In genomic region chr20:34400776-34401175, GRCh38 we compare ENCODE assay signal across 8 cellular contexts. TPM values are rescaled to one million over a fixed set of nuclear protein-coding genes. Genes with fewer than 3 reads are reported as not detected.
A peak's percentile ranks its signal among the peaks of the same experiment; 100 is the strongest.
DNase-seq lines count a peak whose midpoint lies in the region; ATAC-seq and TF ChIP-seq lines count a peak whose summit lies in the region.
"Not testable (repeated sequence)": the region's sequence is repeated elsewhere in the genome, so short reads cannot be mapped to it uniquely, and the experiment has no call there.

No MANE protein-coding gene starts in this region.

- ATAC-seq in naive B cell (ENCODE audit: low read depth in 2 of 2); stimulated activated memory B cell treated with anti-CD40 and anti-IgM and Interleukin-4, amounts not matched to agents 10 μg/mL and 1 μg/mL and 100 μg/mL, for 72 hours: not testable (repeated sequence)

- not testable (repeated sequence) for H3K4me3 Mint-ChIP-seq in activated CD4-positive, alpha-beta T cell treated with anti-CD3 and anti-CD28 coated beads, Interleukin-2, amount 10 ng/mL, durations not matched to agents 24 days and 14 days; MCF 10A (ENCODE audit: unreplicated experiment); naive B cell; stimulated activated memory B cell treated with anti-CD40 and anti-IgM and Interleukin-4, amounts not matched to agents 10 μg/mL and 1 μg/mL and 100 μg/mL, for 72 hours

- not testable (repeated sequence) for H3K9me3 ChIP-seq in PC-9 (ENCODE audit: insufficient read depth, low read depth)

- not testable (repeated sequence) for H3K4me3 ChIP-seq in BJ (ENCODE audit: low read depth, low read length); PC-9

- CTCF ChIA-PET in BJ (lab: Yijun Ruan, JAX) (interaction anchor here (3.2 to 3.8 kb wide), 2 partner anchors 10 to 89 kb away, joined by 11 to 17 read pairs; no protein-coding TSS in a partner anchor), PC-9 (lab: Charles Lee) (interaction anchor here (0.8 to 1.8 kb wide), 2 partner anchors 87 to 98 kb away, joined by 5 to 12 read pairs; no protein-coding TSS in a partner anchor), MCF 10A (lab: Yijun Ruan, JAX) (interaction anchor here (0.9 to 5.3 kb wide), 3 partner anchors 9 to 88 kb away, joined by 3 to 45 read pairs (median 6); partner anchors contain the start of gene ITCH)

- not testable (repeated sequence) for H3K27ac Mint-ChIP-seq in activated CD4-positive, alpha-beta T cell treated with anti-CD3 and anti-CD28 coated beads, Interleukin-2, amount 10 ng/mL, durations not matched to agents 24 days and 14 days
- peak overlapping the region; percentile 75 for H3K27ac Mint-ChIP-seq in MCF 10A (ENCODE audit: low read depth, unreplicated experiment)
- H3K27ac Mint-ChIP-seq in naive B cell, result peak overlapping the region in 5 of 6 donors; percentile 3 to 66 (median 33)
- peak overlapping the region; percentile 74 for H3K27ac Mint-ChIP-seq in stimulated activated memory B cell treated with anti-CD40 and anti-IgM and Interleukin-4, amounts not matched to agents 10 μg/mL and 1 μg/mL and 100 μg/mL, for 72 hours

- not testable (repeated sequence) for H3K27me3 ChIP-seq in BJ (ENCODE audit: control insufficient read depth, insufficient read depth, low read length); PC-9 (ENCODE audit: insufficient read depth, low read depth)

- H3K9me3 Mint-ChIP-seq in activated CD4-positive, alpha-beta T cell treated with anti-CD3 and anti-CD28 coated beads, Interleukin-2, amount 10 ng/mL, durations not matched to agents 24 days and 14 days; MCF 10A (ENCODE audit: unreplicated experiment); naive B cell; stimulated activated memory B cell treated with anti-CD40 and anti-IgM and Interleukin-4, amounts not matched to agents 10 μg/mL and 1 μg/mL and 100 μg/mL, for 72 hours: not testable (repeated sequence)

- H4K20me1 ChIP-seq in PC-9 (ENCODE audit: insufficient read depth), result peaks cover 18% of the 10 kb centered on the region; the same call in 1 of the 2 replicates

- BruUV-seq in PC-9 (replicated peaks; lab: Mats Ljungman, UMichigan); MCF 10A (replicated peaks; lab: Mats Ljungman, UMichigan): not testable (repeated sequence)

- peaks cover 33% of the 10 kb centered on the region for H3K36me3 Mint-ChIP-seq in activated CD4-positive, alpha-beta T cell treated with anti-CD3 and anti-CD28 coated beads, Interleukin-2, amount 10 ng/mL, durations not matched to agents 24 days and 14 days (ENCODE audit: low read depth)
- H3K36me3 Mint-ChIP-seq in MCF 10A (ENCODE audit: insufficient read depth, unreplicated experiment), result peaks cover 61% of the 10 kb centered on the region
- not testable (repeated sequence) for H3K36me3 Mint-ChIP-seq in naive B cell
- peaks cover 24% of the 10 kb centered on the region for H3K36me3 Mint-ChIP-seq in stimulated activated memory B cell treated with anti-CD40 and anti-IgM and Interleukin-4, amounts not matched to agents 10 μg/mL and 1 μg/mL and 100 μg/mL, for 72 hours

- H3K79me2 ChIP-seq in PC-9 (ENCODE audit: low read depth), result peaks cover 99% of the 10 kb centered on the region

- TF ChIP-seq CTCF in BJ (IDR thresholded peaks at IDR 0.05; ENCODE audit: insufficient read depth, low read depth, low read length); PC-9 (conservative IDR thresholded peaks at IDR 0.05); MCF 10A (IDR thresholded peaks at IDR 0.05; ENCODE audit: unreplicated experiment): not testable (repeated sequence)

- not testable (repeated sequence) for H3K9me2 ChIP-seq in PC-9 (ENCODE audit: insufficient read depth)

- H3K27ac ChIP-seq in PC-9, result peak overlapping the region; percentile 67

- H3K4me2 ChIP-seq in PC-9, result peak overlapping the region; percentile 23; the same call in 1 of the 2 replicates

- peaks cover 86% of the 10 kb centered on the region for H3F3A ChIP-seq in PC-9 (ENCODE audit: insufficient read depth, low read depth)

- not testable (repeated sequence) for H3K36me3 ChIP-seq in BJ (ENCODE audit: control insufficient read depth, insufficient read depth, low read length)
- peaks cover 35% of the 10 kb centered on the region for H3K36me3 ChIP-seq in PC-9 (ENCODE audit: low read depth)

- H3K27me3 Mint-ChIP-seq in activated CD4-positive, alpha-beta T cell treated with anti-CD3 and anti-CD28 coated beads, Interleukin-2, amount 10 ng/mL, durations not matched to agents 24 days and 14 days; MCF 10A (ENCODE audit: insufficient read depth, unreplicated experiment); naive B cell; stimulated activated memory B cell treated with anti-CD40 and anti-IgM and Interleukin-4, amounts not matched to agents 10 μg/mL and 1 μg/mL and 100 μg/mL, for 72 hours: not testable (repeated sequence)

- H2AFZ ChIP-seq in PC-9, result not testable (repeated sequence)

- DNase-seq in BJ (ENCODE audit: low read depth) (peak; percentile 50), HCEC 1CT (peak; percentile 73), PC-9 (peak; percentile 71 to 82), MCF 10A (ENCODE audit: unreplicated experiment) (peak; percentile 82), fibroblast of peridontal ligament (ENCODE audit: extremely low read depth) (peak; percentile 68)
- DNase-seq in activated CD4-positive, alpha-beta T cell treated with anti-CD3 and anti-CD28 coated beads, Interleukin-2, amount 10 ng/mL, durations not matched to agents 24 days and 14 days, result peak; percentile 49
- DNase-seq in naive B cell, result not testable (repeated sequence)

- H3K4me1 ChIP-seq in PC-9 (replicated peaks; ENCODE audit: insufficient read depth), result peaks cover 38% of the 10 kb centered on the region

- POLR2A ChIA-PET in BJ (lab: Charles Lee), result not testable (repeated sequence)
- POLR2A ChIA-PET in PC-9 (lab: Charles Lee; ENCODE audit: unreplicated experiment), result interaction anchor here (0.6 kb wide), 2 partner anchors 10 to 44 kb away, joined by 3 to 7 read pairs; no protein-coding TSS in a partner anchor
- POLR2A ChIA-PET in MCF 10A (lab: Yijun Ruan, JAX), result interaction anchor here (0.6 to 3.5 kb wide), 7 partner anchors 9 to 92 kb away, joined by 3 to 20 read pairs (median 5); partner anchors contain the start of gene ITCH

- peaks cover 23% of the 10 kb centered on the region for H3K4me1 Mint-ChIP-seq in activated CD4-positive, alpha-beta T cell treated with anti-CD3 and anti-CD28 coated beads, Interleukin-2, amount 10 ng/mL, durations not matched to agents 24 days and 14 days
- peaks cover 21% of the 10 kb centered on the region for H3K4me1 Mint-ChIP-seq in MCF 10A (ENCODE audit: insufficient read depth, unreplicated experiment)
- peaks cover 22 to 50% (median 33%) of the 10 kb centered on the region in 3 donors for H3K4me1 Mint-ChIP-seq in naive B cell
- peaks cover 30% of the 10 kb centered on the region for H3K4me1 Mint-ChIP-seq in stimulated activated memory B cell treated with anti-CD40 and anti-IgM and Interleukin-4, amounts not matched to agents 10 μg/mL and 1 μg/mL and 100 μg/mL, for 72 hours

- intact Hi-C loops in PC-9 (cut with micrococcal nuclease; ENCODE audit: unreplicated experiment), result loop anchor here (1.0 to 10.0 kb wide), 3 partner anchors 38 to 206 kb away; partner anchors contain the start of gene ITCH
- intact Hi-C loops in activated CD4-positive, alpha-beta T cell treated with anti-CD3 and anti-CD28 coated beads, Interleukin-2, amount 10 ng/mL, durations not matched to agents 24 days and 14 days (cut with micrococcal nuclease); MCF 10A (cut with micrococcal nuclease): not testable (repeated sequence)

RNA-seq across cellular contexts. Expression of gene ITCH, which starts 37.7 kb away (rescaled TPM):
- 7.8 and 16.6 TPM in 2 replicates for polyA plus RNA-seq in BJ (2011; rRNA removed)
- polyA minus RNA-seq in BJ (2011; rRNA and poly(A)+ RNA removed), result 19.3 and 29.2 TPM in 2 replicates
- 91.6 and 144 TPM in 2 replicates for total RNA-seq in PC-9 (2021)
- 55.6 and 55.7 TPM in 2 replicates for total RNA-seq in activated CD4-positive, alpha-beta T cell treated with anti-CD3 and anti-CD28 coated beads, Interleukin-2, amount 10 ng/mL, durations not matched to agents 24 days and 14 days
- total RNA-seq in MCF 10A (2022), result 57.3 and 68.3 TPM in 2 replicates
- 10 to 100 TPM in 5 of 6 donors, 1 to 10 TPM in 1; 8.1 to 36.0 (median 25.3) TPM for polyA plus RNA-seq in naive B cell (ENCODE audit: low read depth in 6 of 6)
